Comparison of ENCODE assay signal across 15 cellular contexts in genomic region chr3:48678566-48679380, GRCh38. TPM values are rescaled to one million over a fixed set of nuclear protein-coding genes. Genes with fewer than 3 reads are reported as not detected.
DNase-seq lines count a peak whose midpoint lies in the region; ATAC-seq and FAIRE-seq lines count a peak whose summit lies in the region.
"Had no signal": no experiment of that assay in that cellular context is flagged by ENCODE, and none has a peak within 500 bp of the region (broad histone marks: within the 10 kb centered on the region; RNA-seq: fewer than 3 reads in every experiment).

No MANE protein-coding gene starts in this region.

- no peak for DNase-seq in activated naive CD4-positive, alpha-beta T cell treated with anti-CD3 and anti-CD28 coated beads, Interleukin-2, amount 10 ng/mL, durations not matched to agents 7 days and 5 days
- DNase-seq in activated naive CD4-positive, alpha-beta T cell treated with anti-CD3 and anti-CD28 coated beads, Interleukin-2, amount 50 U/mL, for 16 hours = no peak
- no peak for DNase-seq in left colon
- DNase-seq in urothelium cell line (ENCODE audit: low spot score) = no peak
- no peak for DNase-seq in SW 1271 (lab: John Stamatoyannopoulos, UW)
- DNase-seq in NCI-H226 = no peak
- DNase-seq: Calu3, NCI-H1105 treated with DMSO at 0.1 percent for 48 hours, NCI-H187, NCI-H446 treated with DMSO at 0.1 percent for 48 hours, NCI-H82, SIG-M5 had no signal

- H3K36me3 Mint-ChIP-seq in activated naive CD4-positive, alpha-beta T cell treated with anti-CD3 and anti-CD28 coated beads, Interleukin-2, amount 10 ng/mL, durations not matched to agents 7 days and 5 days = peaks cover 56% of the 10 kb centered on the region

- peak; percentile 53 for FAIRE-seq in urothelium cell line (lab: Jason Lieb, UNC)
- FAIRE-seq: A204.1, GM19239 had no signal

- no peaks in the 10 kb centered on the region for H3K27me3 Mint-ChIP-seq in activated naive CD4-positive, alpha-beta T cell treated with anti-CD3 and anti-CD28 coated beads, Interleukin-2, amount 10 ng/mL, durations not matched to agents 7 days and 5 days

- H3K4me3 Mint-ChIP-seq in activated naive CD4-positive, alpha-beta T cell treated with anti-CD3 and anti-CD28 coated beads, Interleukin-2, amount 10 ng/mL, durations not matched to agents 7 days and 5 days = no peak overlapping the region

- ATAC-seq in left colon = peak; percentile 44

- peaks cover 35% of the 10 kb centered on the region for H3K4me1 Mint-ChIP-seq in activated naive CD4-positive, alpha-beta T cell treated with anti-CD3 and anti-CD28 coated beads, Interleukin-2, amount 10 ng/mL, durations not matched to agents 7 days and 5 days

- H3K9me3 Mint-ChIP-seq in activated naive CD4-positive, alpha-beta T cell treated with anti-CD3 and anti-CD28 coated beads, Interleukin-2, amount 10 ng/mL, durations not matched to agents 7 days and 5 days = no peaks in the 10 kb centered on the region

- peak overlapping the region; percentile 54 for H3K27ac Mint-ChIP-seq in activated naive CD4-positive, alpha-beta T cell treated with anti-CD3 and anti-CD28 coated beads, Interleukin-2, amount 10 ng/mL, durations not matched to agents 7 days and 5 days

- CTCF ChIA-PET in activated naive CD4-positive, alpha-beta T cell treated with anti-CD3 and anti-CD28 coated beads, Interleukin-2, amount 10 ng/mL, durations not matched to agents 7 days and 5 days (lab: Charles Lee) = no interaction called here

- intact Hi-C loops in left colon (cut with DNase I, micrococcal nuclease) = no loop called here

RNA-seq across cellular contexts. Expression of gene NCKIPSD, which starts 6.9 kb away (rescaled TPM):
- total RNA-seq in left colon = 10 to 100 TPM; 19.5 to 24.8 TPM

RNA-seq across cellular contexts. Expression of gene CELSR3, which starts 16.1 kb away (rescaled TPM):
- 1 to 10 TPM; 1.4 to 2.4 TPM for total RNA-seq in left colon

RNA-seq across cellular contexts. Expression of gene IP6K2, which starts 38.2 kb away (rescaled TPM):
- 100 to 1,000 TPM; 112 to 128 TPM for total RNA-seq in left colon

RNA-seq across cellular contexts. Expression of gene SLC26A6, which starts 43.5 kb away (rescaled TPM):
- 100 to 1,000 TPM; 116 to 121 TPM for total RNA-seq in left colon

RNA-seq across cellular contexts. Expression of gene TMEM89, which starts 57.2 kb away (rescaled TPM):
- 1 to 10 TPM in 1 of 2 donors, under 1 TPM in 1; 0.84 to 2.2 TPM for total RNA-seq in left colon
- total RNA-seq: Calu3, Peyer's patch had no signal
